1 cellular context compared by ENCODE assay signal in the genomic region with DNA sequence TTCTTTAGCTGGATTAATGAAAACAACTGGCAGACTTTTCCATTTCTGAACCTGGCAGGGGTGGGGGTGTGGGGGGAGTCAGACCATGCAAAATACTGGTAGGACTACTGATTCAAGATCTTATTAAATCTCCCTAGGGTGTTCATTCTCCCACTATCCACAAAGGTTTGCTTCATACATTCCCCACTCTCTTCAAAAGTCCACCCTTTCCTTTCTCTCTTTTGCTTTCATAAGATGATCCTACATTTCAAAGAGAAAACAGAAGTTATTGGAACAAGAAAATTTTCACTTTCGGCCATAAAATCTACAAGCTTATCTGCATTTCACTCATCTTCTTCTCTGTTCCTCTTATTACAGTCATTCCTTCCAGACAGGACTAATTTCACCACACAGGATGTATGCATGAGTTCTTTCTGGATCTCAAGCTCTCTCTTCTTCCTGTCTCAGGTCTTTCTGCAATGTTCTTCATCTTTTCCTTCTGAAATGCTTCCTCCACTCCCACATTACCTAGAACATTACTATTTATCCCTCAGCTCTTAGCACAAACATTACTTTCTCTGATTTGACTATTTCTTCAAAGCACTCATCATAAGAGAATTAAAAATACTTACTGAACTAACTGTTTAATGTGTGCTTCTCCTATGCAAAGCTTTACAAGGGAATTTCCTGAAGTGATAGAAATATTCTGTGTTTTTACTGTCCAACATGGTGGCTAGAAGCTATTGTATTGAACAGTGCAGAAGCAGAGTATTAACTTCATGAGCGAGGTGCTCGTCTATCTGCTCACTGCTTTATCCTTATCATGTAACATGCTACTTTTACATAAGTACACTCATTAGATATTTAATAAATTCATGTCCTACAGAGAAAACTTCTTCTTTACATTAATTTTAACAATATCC.
TF ChIP-seq lines count a peak whose summit lies in the region.

No MANE protein-coding gene starts in this region.

TF ChIP-seq in GM12878, 131 proteins besides CTCF, POLR2A, EP300 and RAD21 (continued from another document):
- TF ChIP-seq, protein P1, sequence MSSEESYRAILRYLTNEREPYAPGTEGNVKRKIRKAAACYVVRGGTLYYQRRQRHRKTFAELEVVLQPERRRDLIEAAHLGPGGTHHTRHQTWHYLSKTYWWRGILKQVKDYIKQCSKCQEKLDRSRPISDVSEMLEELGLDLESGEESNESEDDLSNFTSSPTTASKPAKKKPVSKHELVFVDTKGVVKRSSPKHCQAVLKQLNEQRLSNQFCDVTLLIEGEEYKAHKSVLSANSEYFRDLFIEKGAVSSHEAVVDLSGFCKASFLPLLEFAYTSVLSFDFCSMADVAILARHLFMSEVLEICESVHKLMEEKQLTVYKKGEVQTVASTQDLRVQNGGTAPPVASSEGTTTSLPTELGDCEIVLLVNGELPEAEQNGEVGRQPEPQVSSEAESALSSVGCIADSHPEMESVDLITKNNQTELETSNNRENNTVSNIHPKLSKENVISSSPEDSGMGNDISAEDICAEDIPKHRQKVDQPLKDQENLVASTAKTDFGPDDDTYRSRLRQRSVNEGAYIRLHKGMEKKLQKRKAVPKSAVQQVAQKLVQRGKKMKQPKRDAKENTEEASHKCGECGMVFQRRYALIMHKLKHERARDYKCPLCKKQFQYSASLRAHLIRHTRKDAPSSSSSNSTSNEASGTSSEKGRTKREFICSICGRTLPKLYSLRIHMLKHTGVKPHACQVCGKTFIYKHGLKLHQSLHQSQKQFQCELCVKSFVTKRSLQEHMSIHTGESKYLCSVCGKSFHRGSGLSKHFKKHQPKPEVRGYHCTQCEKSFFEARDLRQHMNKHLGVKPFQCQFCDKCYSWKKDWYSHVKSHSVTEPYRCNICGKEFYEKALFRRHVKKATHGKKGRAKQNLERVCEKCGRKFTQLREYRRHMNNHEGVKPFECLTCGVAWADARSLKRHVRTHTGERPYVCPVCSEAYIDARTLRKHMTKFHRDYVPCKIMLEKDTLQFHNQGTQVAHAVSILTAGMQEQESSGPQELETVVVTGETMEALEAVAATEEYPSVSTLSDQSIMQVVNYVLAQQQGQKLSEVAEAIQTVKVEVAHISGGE (CRISPR knock-in tag; IDR thresholded peaks at IDR 0.05), result no peak
- TF ChIP-seq CBX5 (IDR thresholded peaks at IDR 0.05; ENCODE audit: low read depth) (peak; percentile 90; the same call in 1 of the 2 replicates), IRF4 (IDR thresholded peaks at IDR 0.05; ENCODE audit: low read depth, low read length) (peak; percentile 100), USF1 (IDR thresholded peaks at IDR 0.05; ENCODE audit: borderline replicate concordance, extremely low read length, insufficient read depth, low read depth, low read length) (no peak), SMAD1 (IDR thresholded peaks at IDR 0.05; ENCODE audit: low read depth, partially characterized antibody) (no peak), IRF5 (IDR thresholded peaks at IDR 0.05; ENCODE audit: borderline replicate concordance) (no peak), USF2 (IDR thresholded peaks at IDR 0.05; ENCODE audit: borderline replicate concordance, low read depth, low read length) (no peak), HCFC1 (IDR thresholded peaks at IDR 0.05; ENCODE audit: low read length) (no peak), BCL11A (IDR thresholded peaks at IDR 0.05; ENCODE audit: low read depth, low read length) (peak; percentile 100), PAX8 (IDR thresholded peaks at IDR 0.05) (no peak)
- TF ChIP-seq, protein P2, sequence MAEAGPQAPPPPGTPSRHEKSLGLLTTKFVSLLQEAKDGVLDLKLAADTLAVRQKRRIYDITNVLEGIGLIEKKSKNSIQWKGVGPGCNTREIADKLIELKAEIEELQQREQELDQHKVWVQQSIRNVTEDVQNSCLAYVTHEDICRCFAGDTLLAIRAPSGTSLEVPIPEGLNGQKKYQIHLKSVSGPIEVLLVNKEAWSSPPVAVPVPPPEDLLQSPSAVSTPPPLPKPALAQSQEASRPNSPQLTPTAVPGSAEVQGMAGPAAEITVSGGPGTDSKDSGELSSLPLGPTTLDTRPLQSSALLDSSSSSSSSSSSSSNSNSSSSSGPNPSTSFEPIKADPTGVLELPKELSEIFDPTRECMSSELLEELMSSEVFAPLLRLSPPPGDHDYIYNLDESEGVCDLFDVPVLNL (IDR thresholded peaks at IDR 0.05; ENCODE audit: low read depth, low read length), result no peak
